33 cellular contexts compared by ENCODE assay signal in genomic region chr14:35429951-35430350, GRCh38. TPM values are rescaled to one million over a fixed set of nuclear protein-coding genes. Genes with fewer than 3 reads are reported as not detected.
A peak's percentile ranks its signal among the peaks of the same experiment; 100 is the strongest.
DNase-seq lines count a peak whose midpoint lies in the region; ATAC-seq and TF ChIP-seq lines count a peak whose summit lies in the region.
"Had no signal": no experiment of that assay in that cellular context is flagged by ENCODE, and none has a peak within 500 bp of the region (broad histone marks: within the 10 kb centered on the region; RNA-seq: fewer than 3 reads in every experiment).

No MANE protein-coding gene starts in this region.

- no peak for TF ChIP-seq CTCF in DND-41 (IDR thresholded peaks at IDR 0.05; ENCODE audit: borderline replicate concordance, extremely low read depth, low read length, poor library complexity, severe bottlenecking)
- TF ChIP-seq CTCF in OCI-LY3 (IDR thresholded peaks at IDR 0.05; ENCODE audit: low read depth, low read length): no peak

- peak overlapping the region; percentile 34 for H2AFZ ChIP-seq in DND-41 (ENCODE audit: low read depth, low read length)
- peak overlapping the region; percentile 68 for H2AFZ ChIP-seq in OCI-LY3 (ENCODE audit: low read depth, low read length)
- H2AFZ ChIP-seq: PC-9 had no signal

- H3K4me1 ChIP-seq in DND-41 (ENCODE audit: insufficient read depth, low read length) (no peaks in the 10 kb centered on the region), OCI-LY3 (ENCODE audit: low read length) (peaks cover 9% of the 10 kb centered on the region)
- H3K4me1 ChIP-seq: colonic mucosa, HAP-1, testis had no signal

- H3K36me3 ChIP-seq in DND-41 (ENCODE audit: insufficient read depth, low read length): no peaks in the 10 kb centered on the region
- no peaks in the 10 kb centered on the region for H3K36me3 ChIP-seq in OCI-LY3 (replicated peaks; ENCODE audit: low read depth, low read length)
- H3K36me3 ChIP-seq: colonic mucosa, HAP-1, neutrophil had no signal

- H3K27me3 Mint-ChIP-seq in activated CD4-positive, alpha-beta T cell treated with anti-CD3 and anti-CD28 coated beads, Interleukin-2, amount 10 ng/mL, durations not matched to agents 24 days and 14 days: no peaks in the 10 kb centered on the region
- H3K27me3 Mint-ChIP-seq: activated CD8-positive, alpha-beta T cell treated with anti-CD3 and anti-CD28 coated beads for 36 hours; activated naive CD8-positive, alpha-beta T cell treated with anti-CD3 and anti-CD28 coated beads, Interleukin-2, amount 50 U/mL, for 24 hours; stimulated activated naive CD8-positive, alpha-beta T cell treated with anti-CD3 and anti-CD28 coated beads, Interleukin-15, Interleukin-2, amounts not matched to agents 100 ng/mL and 50 ng/mL, for 24 hours had no signal

- no peak overlapping the region for H3K4me2 ChIP-seq in DND-41 (ENCODE audit: insufficient read depth, low read length)
- peak overlapping the region; percentile 84 for H3K4me2 ChIP-seq in OCI-LY3 (ENCODE audit: low read length)
- H3K4me2 ChIP-seq: PC-9 had no signal

- H3K27ac Mint-ChIP-seq in activated CD4-positive, alpha-beta T cell treated with anti-CD3 and anti-CD28 coated beads, Interleukin-2, amount 10 ng/mL, durations not matched to agents 24 days and 14 days: no peak overlapping the region
- H3K27ac Mint-ChIP-seq: activated CD8-positive, alpha-beta T cell treated with anti-CD3 and anti-CD28 coated beads for 36 hours; activated naive CD8-positive, alpha-beta T cell treated with anti-CD3 and anti-CD28 coated beads, Interleukin-2, amount 50 U/mL, for 24 hours; CD8-positive, alpha-beta T cell; stimulated activated naive CD8-positive, alpha-beta T cell treated with anti-CD3 and anti-CD28 coated beads, Interleukin-15, Interleukin-2, amounts not matched to agents 100 ng/mL and 50 ng/mL, for 24 hours had no signal

- H3K27me3 ChIP-seq in DND-41 (ENCODE audit: insufficient read depth, low read length, poor library complexity): no peaks in the 10 kb centered on the region
- H3K27me3 ChIP-seq in OCI-LY3 (ENCODE audit: low read depth, low read length): no peaks in the 10 kb centered on the region
- H3K27me3 ChIP-seq: colonic mucosa, neutrophil, testis had no signal

- no peak for DNase-seq in activated CD4-positive, alpha-beta T cell treated with anti-CD3 and anti-CD28 coated beads, Interleukin-2, amount 10 ng/mL, durations not matched to agents 24 days and 14 days
- DNase-seq in activated CD4-positive, alpha-beta T cell treated with anti-CD3 and anti-CD28 coated beads, Interleukin-2, amount 50 U/mL, for 48 hours: no peak
- no peak for DNase-seq in DND-41
- DNase-seq in fibroblast of peridontal ligament (ENCODE audit: extremely low read depth): peak; percentile 19
- no peak for DNase-seq in NCI-H524 treated with DMSO at 0.1 percent for 48 hours (lab: John Stamatoyannopoulos, UW)
- no peak for DNase-seq in NCI-H2196 treated with DMSO at 0.1 percent for 48 hours (lab: John Stamatoyannopoulos, UW; ENCODE audit: unreplicated experiment)
- DNase-seq: activated CD4-positive, CD25-positive, alpha-beta regulatory T cell treated with anti-CD3 and anti-CD28 coated beads, Interleukin-2, amount 50 U/mL, for 72 hours; activated CD8-positive, alpha-beta T cell treated with anti-CD3 and anti-CD28 coated beads for 36 hours; activated effector memory CD4-positive, alpha-beta T cell treated with anti-CD3 and anti-CD28 coated beads, Interleukin-2, amount 50 U/mL, for 16 hours; activated naive CD8-positive, alpha-beta T cell treated with anti-CD3 and anti-CD28 coated beads, Interleukin-2, amount 50 U/mL, for 24 hours; AML-193; CD8-positive, alpha-beta T cell; colonic mucosa; DMS 273 treated with DMSO at 0.1 percent for 48 hours; effector CD4-positive, alpha-beta T cell; glutamatergic neuron; mesenchymal stem cell; NCI-H1092 treated with DMSO at 0.1 percent for 48 hours; NCI-H1694 treated with DMSO at 0.1 percent for 48 hours; NCI-H2171; NCI-H510A; PC-9; right cardiac atrium; stimulated activated CD4-positive, alpha-beta T cell treated with anti-CD3 and anti-CD28 coated beads, Interleukin-2, amount 100 ng/mL, for 24 hours; testis had no signal

- ATAC-seq in DND-41 (ENCODE audit: insufficient read depth, low read depth): no peak
- no peak for ATAC-seq in HG02623 (IDR thresholded peaks at IDR 0.05; ENCODE audit: unreplicated experiment)
- ATAC-seq: activated CD8-positive, alpha-beta T cell treated with anti-CD3 and anti-CD28 coated beads for 36 hours; activated naive CD8-positive, alpha-beta T cell treated with anti-CD3 and anti-CD28 coated beads, Interleukin-2, amount 50 U/mL, for 24 hours; CD8-positive, alpha-beta T cell; left lobe of liver; right cardiac atrium had no signal

- H3K79me2 ChIP-seq in DND-41 (ENCODE audit: insufficient read depth, low read length): no peaks in the 10 kb centered on the region
- no peaks in the 10 kb centered on the region for H3K79me2 ChIP-seq in OCI-LY3 (ENCODE audit: low read length)

- H3K9ac ChIP-seq in DND-41 (ENCODE audit: low read depth, low read length) (no peak overlapping the region), OCI-LY3 (ENCODE audit: low read length) (peak overlapping the region; percentile 48)

- no peak overlapping the region for H3K4me3 ChIP-seq in DND-41 (ENCODE audit: low read depth in 1 of 2, low read length in 2 of 2)
- H3K4me3 ChIP-seq in OCI-LY3 (ENCODE audit: low read length): peak overlapping the region; percentile 75
- H3K4me3 ChIP-seq: colonic mucosa, HAP-1, PC-9, SK-N-MC had no signal

- intact Hi-C loops in activated CD4-positive, alpha-beta T cell treated with anti-CD3 and anti-CD28 coated beads, Interleukin-2, amount 10 ng/mL, durations not matched to agents 24 days and 14 days (cut with micrococcal nuclease): loop anchor here (5.0 to 10.0 kb wide), 2 partner anchors 105 to 387 kb away; partner anchors contain the start of gene INSM2

- H3K9me3 ChIP-seq in DND-41 (ENCODE audit: insufficient read depth, low read length, severe bottlenecking): no peaks in the 10 kb centered on the region
- H3K9me3 ChIP-seq in OCI-LY3 (ENCODE audit: insufficient read depth, low read length): no peaks in the 10 kb centered on the region
- H3K9me3 ChIP-seq: colonic mucosa, HAP-1, neutrophil, testis had no signal

- H3K27ac ChIP-seq in DND-41 (ENCODE audit: low read length) (no peak overlapping the region), OCI-LY3 (ENCODE audit: low read length) (no peak overlapping the region)
- H3K27ac ChIP-seq: colonic mucosa, neutrophil, PC-9, SK-N-MC, testis had no signal

- H3K4me1 Mint-ChIP-seq in activated CD4-positive, alpha-beta T cell treated with anti-CD3 and anti-CD28 coated beads, Interleukin-2, amount 10 ng/mL, durations not matched to agents 24 days and 14 days: peaks cover 16% of the 10 kb centered on the region

- peak overlapping the region; percentile 6 for H3K4me3 Mint-ChIP-seq in activated CD4-positive, alpha-beta T cell treated with anti-CD3 and anti-CD28 coated beads, Interleukin-2, amount 10 ng/mL, durations not matched to agents 24 days and 14 days
- H3K4me3 Mint-ChIP-seq: activated CD8-positive, alpha-beta T cell treated with anti-CD3 and anti-CD28 coated beads for 36 hours; activated naive CD8-positive, alpha-beta T cell treated with anti-CD3 and anti-CD28 coated beads, Interleukin-2, amount 50 U/mL, for 24 hours; CD8-positive, alpha-beta T cell; stimulated activated naive CD8-positive, alpha-beta T cell treated with anti-CD3 and anti-CD28 coated beads, Interleukin-15, Interleukin-2, amounts not matched to agents 100 ng/mL and 50 ng/mL, for 24 hours had no signal

- no peaks in the 10 kb centered on the region for H3K9me3 Mint-ChIP-seq in activated CD4-positive, alpha-beta T cell treated with anti-CD3 and anti-CD28 coated beads, Interleukin-2, amount 10 ng/mL, durations not matched to agents 24 days and 14 days
- H3K9me3 Mint-ChIP-seq: activated CD8-positive, alpha-beta T cell treated with anti-CD3 and anti-CD28 coated beads for 36 hours; activated naive CD8-positive, alpha-beta T cell treated with anti-CD3 and anti-CD28 coated beads, Interleukin-2, amount 50 U/mL, for 24 hours; CD8-positive, alpha-beta T cell; stimulated activated naive CD8-positive, alpha-beta T cell treated with anti-CD3 and anti-CD28 coated beads, Interleukin-15, Interleukin-2, amounts not matched to agents 100 ng/mL and 50 ng/mL, for 24 hours; T-helper 1 cell treated with Interleukin-12 subunit alpha and Interleukin-12 subunit beta and Interleukin-4 antibody, amounts not matched to agents 30 μg/mL and 1 μg/mL, for 36 hours had no signal

- no peaks in the 10 kb centered on the region for H3K36me3 Mint-ChIP-seq in activated CD4-positive, alpha-beta T cell treated with anti-CD3 and anti-CD28 coated beads, Interleukin-2, amount 10 ng/mL, durations not matched to agents 24 days and 14 days (ENCODE audit: low read depth)
- H3K36me3 Mint-ChIP-seq: CD8-positive, alpha-beta T cell had no signal

- H4K20me1 ChIP-seq in DND-41 (ENCODE audit: insufficient read depth, low read length) (no peaks in the 10 kb centered on the region), OCI-LY3 (ENCODE audit: insufficient read depth, low read length) (no peaks in the 10 kb centered on the region)

RNA-seq across cellular contexts. Expression of gene NFKBIA, which starts 25.4 kb away (rescaled TPM):
- 506 and 534 TPM in 2 replicates for total RNA-seq in activated CD4-positive, alpha-beta T cell treated with anti-CD3 and anti-CD28 coated beads, Interleukin-2, amount 10 ng/mL, durations not matched to agents 24 days and 14 days
